In the genomic region with DNA sequence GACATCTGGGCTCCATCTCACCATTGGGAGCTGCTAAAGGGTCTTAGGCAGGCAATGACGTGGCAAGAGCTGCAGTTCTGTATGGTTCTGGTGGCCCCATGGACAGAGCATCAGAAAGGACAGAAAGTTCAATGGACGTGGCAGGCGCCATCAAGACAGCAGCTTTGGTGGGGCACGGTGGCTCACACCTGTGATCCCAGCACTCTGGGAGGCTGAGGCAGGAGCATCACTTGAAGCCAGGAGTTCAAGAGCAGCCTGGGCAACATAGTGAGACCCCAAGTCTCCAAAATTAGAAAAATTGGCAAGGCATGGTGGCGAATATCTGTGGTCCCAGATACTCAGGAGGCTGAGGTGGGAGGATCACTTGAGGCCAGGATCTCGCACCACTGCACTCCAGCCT, we compare ENCODE assay signal across 19 cellular contexts. TPM values are rescaled to one million over a fixed set of nuclear protein-coding genes. Genes with fewer than 3 reads are reported as not detected.
DNase-seq lines count a peak whose midpoint lies in the region; ATAC-seq, FAIRE-seq and TF ChIP-seq lines count a peak whose summit lies in the region.
"Had no signal": no experiment of that assay in that cellular context is flagged by ENCODE, and none has a peak within 500 bp of the region (broad histone marks: within the 10 kb centered on the region; RNA-seq: fewer than 3 reads in every experiment).

No MANE protein-coding gene starts in this region.

- TF ChIP-seq RAD21 in IMR-90 (IDR thresholded peaks at IDR 0.05; ENCODE audit: low read length) (no peak), H1 (IDR thresholded peaks at IDR 0.05 in 1 of 2, conservative IDR thresholded peaks at IDR 0.05 in 1 of 2; ENCODE audit: low read depth in 2 of 2, low read length in 2 of 2) (no peak)

- H3K9me1 ChIP-seq in IMR-90 (ENCODE audit: insufficient read depth, low read length), result peaks cover 29% of the 10 kb centered on the region

- no peak overlapping the region for H2BK12ac ChIP-seq in H1 (ENCODE audit: low read depth, low read length)

- TF ChIP-seq EP300 in H1 (IDR thresholded peaks at IDR 0.05; ENCODE audit: borderline replicate concordance in 1 of 2, low read depth in 2 of 2, low read length in 2 of 2), result no peak

- TF ChIP-seq POLR2A in IMR-90 (IDR thresholded peaks at IDR 0.05; ENCODE audit: low read depth, low read length) (no peak), H1 (IDR thresholded peaks at IDR 0.05; ENCODE audit: control extremely low read depth in 1 of 2, low read depth in 2 of 2, low read length in 2 of 2) (no peak)

- peaks cover 0 to 7% of the 10 kb centered on the region in 2 experiments; a peak in 2 of 4 replicates for H3K79me2 ChIP-seq in H1 (ENCODE audit: control insufficient read depth in 1 of 2, insufficient read depth in 2 of 2, low read length in 2 of 2)

- H3K9ac ChIP-seq in IMR-90 (ENCODE audit: low read depth, low read length), result no peak overlapping the region
- H3K9ac ChIP-seq in H1 (replicated peaks in 1 of 4; ENCODE audit: extremely low read depth in 1 of 4, low read depth in 3 of 4, low read length in 3 of 4), result no peak overlapping the region

- H3K4me2 ChIP-seq in IMR-90 (ENCODE audit: low read depth, low read length) (no peak overlapping the region), H1 (ENCODE audit: insufficient read depth in 1 of 2, low read depth in 2 of 2, low read length in 2 of 2) (no peak overlapping the region)
- H3K4me2 ChIP-seq: GM23338 had no signal

- H4K20me1 ChIP-seq in IMR-90 (ENCODE audit: insufficient read depth, low read length), result peaks cover 20% of the 10 kb centered on the region
- H4K20me1 ChIP-seq in H1 (replicated peaks in 1 of 2; ENCODE audit: control insufficient read depth in 1 of 2, insufficient read depth in 2 of 2, low read length in 2 of 2), result peaks cover 0 to 21% of the 10 kb centered on the region in 2 experiments

- H3K79me1 ChIP-seq in IMR-90 (ENCODE audit: low read depth in 1 of 2, low read length in 2 of 2) (peaks cover 29 to 61% of the 10 kb centered on the region in 2 experiments), H1 (ENCODE audit: low read depth, low read length) (no peaks in the 10 kb centered on the region)

- H3K14ac ChIP-seq in IMR-90 (replicated peaks; ENCODE audit: low read depth, low read length), result no peak overlapping the region
- no peak overlapping the region for H3K14ac ChIP-seq in H1 (ENCODE audit: insufficient read length)

- H4K5ac ChIP-seq in IMR-90 (ENCODE audit: low read depth, low read length) (no peak overlapping the region), H1 (ENCODE audit: insufficient read length, low read depth, low read length) (no peak overlapping the region)

- H3K4me1 ChIP-seq in HEK293 (ENCODE audit: control insufficient read depth, insufficient read depth, low read length), result no peaks in the 10 kb centered on the region
- peaks cover 2% of the 10 kb centered on the region; the same call in 1 of the 2 replicates for H3K4me1 ChIP-seq in IMR-90 (ENCODE audit: control insufficient read depth, insufficient read depth, low read length)
- no peaks in the 10 kb centered on the region for H3K4me1 ChIP-seq in H1 (replicated peaks in 1 of 4; ENCODE audit: control insufficient read depth in 3 of 4, insufficient read depth in 4 of 4, low read length in 3 of 4)
- H3K4me1 ChIP-seq: HAP-1 had no signal

- DNase-seq in IMR-90 (no peak), H1 (ENCODE audit: low read depth in 1 of 2, low spot score in 2 of 2) (no peak), D721Med (ENCODE audit: insufficient read length, low spot score) (no peak)
- DNase-seq in activated CD8-positive, alpha-beta memory T cell treated with anti-CD3 and anti-CD28 coated beads for 24 hours, result no peak
- DNase-seq: C1 segment of cervical spinal cord; Calu3; CD4-positive, alpha-beta memory T cell; COR-L47; DMS153; DND-41 had no signal

- H4K91ac ChIP-seq in IMR-90 (ENCODE audit: insufficient read depth, low read depth, low read length), result no peak overlapping the region
- H4K91ac ChIP-seq in H1 (replicated peaks; ENCODE audit: insufficient read length, low read length), result no peak overlapping the region

- H2AFZ ChIP-seq in IMR-90 (replicated peaks; ENCODE audit: low read length, poor library complexity) (no peak overlapping the region), H1 (ENCODE audit: low read length) (no peak overlapping the region)
- H2AFZ ChIP-seq: GM23338 had no signal

- CTCF ChIA-PET in HEK293 (lab: Yijun Ruan, JAX), result interaction anchor here (0.6 to 1.3 kb wide), 2 partner anchors 9 to 271 kb away, joined by 4 to 6 read pairs; no protein-coding TSS in a partner anchor
- CTCF ChIA-PET in IMR-90 (lab: Yijun Ruan, JAX), result no interaction called here
- CTCF ChIA-PET in H1 (lab: Charles Lee; ENCODE audit: partially characterized antibody), result interaction anchor here (0.6 to 2.2 kb wide), 4 partner anchors 14 to 83 kb away, joined by 3 to 9 read pairs (median 3); no protein-coding TSS in a partner anchor

- H2BK120ac ChIP-seq in IMR-90 (ENCODE audit: low read depth, low read length) (no peak overlapping the region), H1 (replicated peaks; ENCODE audit: low read depth, low read length) (no peak overlapping the region)

- H2BK5ac ChIP-seq in IMR-90 (ENCODE audit: low read depth, low read length, poor library complexity, severe bottlenecking), result no peak overlapping the region
- no peak overlapping the region for H2BK5ac ChIP-seq in H1 (ENCODE audit: low read depth, low read length)

- 95% methylated on average over 4 of the region's 6 CpGs; no CpG with 5 or more reads in 1 of the 2 experiments for WGBS in IMR-90 (ENCODE audit: extremely low coverage in 2 of 2, insufficient read length in 1 of 2), 2 experiments
- WGBS in H1 (ENCODE audit: extremely low coverage in 1 of 2, insufficient coverage in 1 of 2, insufficient read length in 1 of 2, insufficient replicate concordance in 2 of 2, low coverage in 1 of 2, low lambda C conversion rate in 2 of 2, missing lambda C conversion rate in 1 of 2), 2 experiments, result 76% methylated on average over 6 of the region's 6 CpGs; no CpG with 5 or more reads in 1 of the 2 experiments

- H4K8ac ChIP-seq in IMR-90 (ENCODE audit: low read depth in 2 of 2, low read length in 2 of 2) (no peak overlapping the region), H1 (ENCODE audit: extremely low read depth, insufficient read depth, low read length) (no peak overlapping the region)

- H2BK15ac ChIP-seq in IMR-90 (ENCODE audit: low read depth, low read length) (no peak overlapping the region), H1 (ENCODE audit: low read length) (0 out of 2 replicates have a peak overlapping the region, but pooled peaks have one; percentile 18)

- POLR2A ChIA-PET in HEK293 (lab: Yijun Ruan, JAX) (no interaction called here), IMR-90 (lab: Charles Lee; ENCODE audit: unreplicated experiment) (no interaction called here), H1 (lab: Charles Lee; ENCODE audit: partially characterized antibody) (no interaction called here)

- no peak overlapping the region for H3K18ac ChIP-seq in IMR-90 (ENCODE audit: low read depth, low read length)
- H3K18ac ChIP-seq in H1 (ENCODE audit: extremely low read depth, low read length), result no peak overlapping the region

- H3K23ac ChIP-seq in IMR-90 (ENCODE audit: low read depth, low read length), result no peak overlapping the region
- no peak overlapping the region for H3K23ac ChIP-seq in H1 (ENCODE audit: insufficient read length)

- no peak overlapping the region for H2AK5ac ChIP-seq in IMR-90 (ENCODE audit: low read depth, low read length)
- H2AK5ac ChIP-seq in H1 (ENCODE audit: low read depth, low read length), result no peak overlapping the region

- no TSS peak for BruUV-seq in IMR-90 (replicated peaks; lab: Mats Ljungman, UMichigan)

- H3K56ac ChIP-seq in IMR-90 (ENCODE audit: extremely low read depth, insufficient read depth, low read length) (no peak overlapping the region), H1 (replicated peaks; ENCODE audit: insufficient read length, low read depth, low read length) (no peak overlapping the region)

- in situ Hi-C loops in IMR-90 (cut with MboI; ENCODE audit: low sequenced_read_pairs), result no loop called here

- dilution Hi-C loops in IMR-90 (cut with HindIII; ENCODE audit: low sequenced_read_pairs, unreplicated experiment), result no loop called here

- intact Hi-C loops in IMR-90 (cut with micrococcal nuclease), result no loop called here

- H3K4me3 ChIP-seq in HEK293 (ENCODE audit: low read depth, low read length) (no peak overlapping the region), IMR-90 (ENCODE audit: insufficient read depth, low read depth, low read length) (no peak overlapping the region), H1 (ENCODE audit: extremely low read depth in 1 of 4, insufficient read depth in 2 of 4, low read depth in 3 of 4, low read length in 4 of 4) (no peak overlapping the region)
- H3K4me3 ChIP-seq: GM23338, HAP-1 had no signal

- ATAC-seq in IMR-90 (ENCODE audit: low read depth), result no peak
- ATAC-seq in GM19397 (IDR thresholded peaks at IDR 0.05; ENCODE audit: unreplicated experiment), result no peak
- ATAC-seq: GM23338 had no signal

- H3K4ac ChIP-seq in IMR-90 (ENCODE audit: low read depth, low read length), result no peak overlapping the region
- H3K4ac ChIP-seq in H1 (replicated peaks; ENCODE audit: insufficient read length, low read depth, low read length), result no peak overlapping the region

- no peaks in the 10 kb centered on the region for H3K27me3 ChIP-seq in IMR-90 (ENCODE audit: control insufficient read depth, insufficient read depth, low read length)
- H3K27me3 ChIP-seq in H1 (replicated peaks in 1 of 4; ENCODE audit: control insufficient read depth in 3 of 4, extremely low read depth in 1 of 4, insufficient read depth in 3 of 4, low read length in 3 of 4), result no peaks in the 10 kb centered on the region; a peak in 2 of 7 replicates

- H2BK20ac ChIP-seq in IMR-90 (ENCODE audit: low read depth, low read length) (no peak overlapping the region), H1 (ENCODE audit: low read length) (no peak overlapping the region)

- peaks cover 17% of the 10 kb centered on the region for H3K23me2 ChIP-seq in H1 (ENCODE audit: low read depth, low read length)

- peak overlapping the region; percentile 8 for H2AK9ac ChIP-seq in IMR-90 (replicated peaks; ENCODE audit: low read depth, low read length, poor library complexity)

- H3K27ac ChIP-seq in HEK293 (ENCODE audit: extremely low read depth, low read depth, low read length), result no peak overlapping the region
- no peak overlapping the region for H3K27ac ChIP-seq in IMR-90 (ENCODE audit: insufficient read depth, low read length)
- no peak overlapping the region for H3K27ac ChIP-seq in H1 (ENCODE audit: low read depth, low read length)

- H3K36me3 ChIP-seq in HEK293 (ENCODE audit: control insufficient read depth in 2 of 2, insufficient read depth in 1 of 2, low read length in 2 of 2) (no peaks in the 10 kb centered on the region; a peak in 1 of 3 replicates), IMR-90 (ENCODE audit: control insufficient read depth, insufficient read depth, low read length) (no peaks in the 10 kb centered on the region), H1 (ENCODE audit: control insufficient read depth in 2 of 4, insufficient read depth in 4 of 4, low read length in 3 of 4) (no peaks in the 10 kb centered on the region; a peak in 1 of 8 replicates)
- H3K36me3 ChIP-seq: HAP-1 had no signal

- no peaks in the 10 kb centered on the region for H3K9me3 ChIP-seq in HEK293 (ENCODE audit: control insufficient read depth, insufficient read depth, low read depth, low read length)
- H3K9me3 ChIP-seq in IMR-90 (ENCODE audit: control insufficient read depth, insufficient read depth, low read length), result no peaks in the 10 kb centered on the region; the same call in 1 of the 2 replicates
- H3K9me3 ChIP-seq in H1 (ENCODE audit: insufficient read depth in 2 of 2, low read depth in 1 of 2, low read length in 1 of 2), result peaks cover 0 to 14% of the 10 kb centered on the region in 2 experiments; a peak in 2 of 4 replicates
- H3K9me3 ChIP-seq: HAP-1 had no signal

- FAIRE-seq in H1 (lab: Jason Lieb, UNC), result no peak
- no peak for FAIRE-seq in D721Med (lab: Jason Lieb, UNC)
- FAIRE-seq: G401.6, GM12892, GM19239, H54 had no signal

- TF ChIP-seq CTCF in HEK293 (tag by site-specific recombination; IDR thresholded peaks at IDR 0.05), result no peak
- no peak for TF ChIP-seq CTCF in IMR-90 (conservative IDR thresholded peaks at IDR 0.05; ENCODE audit: low read depth, low read length)
- TF ChIP-seq CTCF in H1 (IDR thresholded peaks at IDR 0.05; ENCODE audit: control extremely low read depth in 1 of 3, insufficient read depth in 1 of 3, low read depth in 1 of 3, low read length in 3 of 3), result no peak
- no peak for TF ChIP-seq CTCF in D721Med (IDR thresholded peaks at IDR 0.05; ENCODE audit: insufficient read depth, missing control alignments)

RNA-seq across cellular contexts. Expression of a gene that starts 9.5 kb away (rescaled TPM):
- total RNA-seq in IMR-90 (2012; rRNA removed), result 12.7 and 15.0 TPM in 2 replicates
- polyA plus RNA-seq in IMR-90 (2012; rRNA removed) (14.6 and 15.0 TPM in 2 replicates), H1 (2011; rRNA removed) (7.2 and 13.1 TPM in 2 replicates)
- 13.6 and 18.5 TPM in 2 replicates for polyA plus RNA-seq in IMR-90 (2012; cell fraction: cytosol; rRNA removed)
- polyA plus RNA-seq in IMR-90 (2012; cell fraction: nucleus; rRNA removed; ENCODE audit: low replicate concordance), result 21.0 and 37.0 TPM in 2 replicates
- total RNA-seq in H1 (2021; fragmentation: NEBNext Ultra II Directional; extraction: Animal tissue kit (Norgen Biotek cat#: 25700)), result 10.4 and 11.0 TPM in 2 replicates
- 8.2 TPM for polyA plus RNA-seq in H1 (2011; cell fraction: cytosol; rRNA removed)
- polyA plus RNA-seq in H1 (2011; cell fraction: nucleus; rRNA removed), result 15.2 TPM
- polyA plus RNA-seq in H1 (2012, experiment 1 of 2), result 6.8 to 10.5 TPM (median 9.9 TPM) in 4 replicates
- polyA plus RNA-seq in H1 (2012, experiment 2 of 2), result 10.7 TPM
- polyA plus RNA-seq in H1 (2013, experiment 1 of 2), result 7.7 TPM
- 7.8 TPM for polyA plus RNA-seq in H1 (2013, experiment 2 of 2)
- polyA minus RNA-seq in H1 (2011; rRNA and poly(A)+ RNA removed), result 7.2 and 14.2 TPM in 2 replicates
- 4.0 TPM for polyA minus RNA-seq in H1 (2011; cell fraction: cytosol; rRNA and poly(A)+ RNA removed)
- polyA minus RNA-seq in H1 (2011; cell fraction: nucleus; rRNA and poly(A)+ RNA removed), result 7.9 TPM

RNA-seq across cellular contexts. Expression of a gene that starts 34.7 kb away (rescaled TPM):
- not detected in 2 replicates for total RNA-seq in IMR-90 (2012; rRNA removed)
- polyA plus RNA-seq in IMR-90 (2012; rRNA removed) (0.02 and 0.06 TPM in 2 replicates), H1 (2011; rRNA removed) (1.6 and 3.4 TPM in 2 replicates)
- polyA plus RNA-seq in IMR-90 (2012; cell fraction: cytosol; rRNA removed), result 0.05 and 0.21 TPM in 2 replicates
- 0.09 and 0.29 TPM in 2 replicates for polyA plus RNA-seq in IMR-90 (2012; cell fraction: nucleus; rRNA removed; ENCODE audit: low replicate concordance)
- total RNA-seq in H1 (2021; fragmentation: NEBNext Ultra II Directional; extraction: Animal tissue kit (Norgen Biotek cat#: 25700)), result 23.9 and 25.3 TPM in 2 replicates
- polyA plus RNA-seq in H1 (2011; cell fraction: cytosol; rRNA removed), result 0.85 TPM
- 6.1 TPM for polyA plus RNA-seq in H1 (2011; cell fraction: nucleus; rRNA removed)
- polyA plus RNA-seq in H1 (2012, experiment 1 of 2), result 20.7 to 32.8 TPM (median 29.9 TPM) in 4 replicates
- 22.3 TPM for polyA plus RNA-seq in H1 (2012, experiment 2 of 2)
- polyA plus RNA-seq in H1 (2013, experiment 1 of 2), result 21.3 TPM
- 20.1 TPM for polyA plus RNA-seq in H1 (2013, experiment 2 of 2)
- 1.2 and 1.9 TPM in 2 replicates for polyA minus RNA-seq in H1 (2011; rRNA and poly(A)+ RNA removed)
- polyA minus RNA-seq in H1 (2011; cell fraction: cytosol; rRNA and poly(A)+ RNA removed), result 17.2 TPM
- polyA minus RNA-seq in H1 (2011; cell fraction: nucleus; rRNA and poly(A)+ RNA removed), result 5.0 TPM
- polyA plus RNA-seq: BJ had no signal

RNA-seq across cellular contexts. Expression of a gene that starts 48.8 kb away (rescaled TPM):
- 6.9 and 7.2 TPM in 2 replicates for total RNA-seq in IMR-90 (2012; rRNA removed)
- 6.4 and 6.9 TPM in 2 replicates for polyA plus RNA-seq in IMR-90 (2012; rRNA removed)
- 4.1 and 5.4 TPM in 2 replicates for polyA plus RNA-seq in IMR-90 (2012; cell fraction: cytosol; rRNA removed)
- 4.1 and 7.1 TPM in 2 replicates for polyA plus RNA-seq in IMR-90 (2012; cell fraction: nucleus; rRNA removed; ENCODE audit: low replicate concordance)
- total RNA-seq in H1 (2021; fragmentation: NEBNext Ultra II Directional; extraction: Animal tissue kit (Norgen Biotek cat#: 25700)), result 2.9 and 3.4 TPM in 2 replicates
- polyA plus RNA-seq in H1 (2011; rRNA removed), result 2.7 and 2.8 TPM in 2 replicates
- 2.2 TPM for polyA plus RNA-seq in H1 (2011; cell fraction: cytosol; rRNA removed)
- 3.0 TPM for polyA plus RNA-seq in H1 (2011; cell fraction: nucleus; rRNA removed)
- 2.2 to 3.0 TPM (median 2.6 TPM) in 4 replicates for polyA plus RNA-seq in H1 (2012, experiment 1 of 2)
- 2.1 TPM for polyA plus RNA-seq in H1 (2012, experiment 2 of 2)
- 5.0 TPM for polyA plus RNA-seq in H1 (2013, experiment 1 of 2)
- 4.7 TPM for polyA plus RNA-seq in H1 (2013, experiment 2 of 2)
- polyA minus RNA-seq in H1 (2011; rRNA and poly(A)+ RNA removed), result 4.8 and 4.9 TPM in 2 replicates
- polyA minus RNA-seq in H1 (2011; cell fraction: cytosol; rRNA and poly(A)+ RNA removed), result 1.6 TPM
- polyA minus RNA-seq in H1 (2011; cell fraction: nucleus; rRNA and poly(A)+ RNA removed), result 3.2 TPM
- total RNA-seq: CD4-positive, alpha-beta memory T cell had no signal
- polyA plus RNA-seq: CD4-positive, alpha-beta memory T cell had no signal

Comparison
In these comparisons a context has a peak if more than half of its experiments do, and no peak if none do; other contexts are left out.
1. RNA of a gene that starts 34.7 kb away (total RNA-seq): 23.9 to 25.3 TPM in H1; not detected in IMR-90; every median in the first group is over 10 times any median in the second.